12 cellular contexts compared by ENCODE assay signal in genomic region chr15:86892774-86893449, GRCh38.
A peak's percentile ranks its signal among the peaks of the same experiment; 100 is the strongest.
DNase-seq lines count a peak whose midpoint lies in the region; ATAC-seq and TF ChIP-seq lines count a peak whose summit lies in the region.
"Had no signal": no experiment of that assay in that cellular context is flagged by ENCODE, and none has a peak within 500 bp of the region (broad histone marks: within the 10 kb centered on the region; RNA-seq: fewer than 3 reads in every experiment).

No MANE protein-coding gene starts in this region.

- no peaks in the 10 kb centered on the region for H3K4me1 ChIP-seq in uterus

- no peaks in the 10 kb centered on the region for H3K27me3 ChIP-seq in uterus

- peaks cover 4% of the 10 kb centered on the region for H3K4me1 Mint-ChIP-seq in progenitor cell of endocrine pancreas (ENCODE audit: low read depth)
- H3K4me1 Mint-ChIP-seq: activated CD4-positive, alpha-beta T cell treated with anti-CD3 and anti-CD28 coated beads, Interleukin-2, amount 10 ng/mL, durations not matched to agents 24 days and 14 days; CD4-positive, CD25-positive, alpha-beta regulatory T cell had no signal

- TF ChIP-seq CTCF in AG10803 (conservative IDR thresholded peaks at IDR 0.05; ENCODE audit: low read length), result no peak
- TF ChIP-seq CTCF in uterus (IDR thresholded peaks at IDR 0.05), result no peak
- no peak for TF ChIP-seq CTCF in progenitor cell of endocrine pancreas (IDR thresholded peaks at IDR 0.05; ENCODE audit: unreplicated experiment)

- DNase-seq in AG10803 (ENCODE audit: low read depth) (peak; percentile 29), HT1080 (ENCODE audit: low read depth) (peak; percentile 43), RPMI8226 (peak; percentile 12), glomerular visceral epithelial cell (ENCODE audit: extremely low spot score) (peak; percentile 93), C1 segment of cervical spinal cord (lab: John Stamatoyannopoulos, UW) (no peak), uterus (no peak), progenitor cell of endocrine pancreas (ENCODE audit: low spot score, unreplicated experiment) (no peak)
- DNase-seq: activated CD4-positive, alpha-beta T cell treated with anti-CD3 and anti-CD28 coated beads, Interleukin-2, amount 10 ng/mL, durations not matched to agents 24 days and 14 days; aorta; CD4-positive, CD25-positive, alpha-beta regulatory T cell; T-helper 1 cell had no signal

- H3K36me3 ChIP-seq in uterus, result no peaks in the 10 kb centered on the region

- no peaks in the 10 kb centered on the region for H3K36me3 Mint-ChIP-seq in progenitor cell of endocrine pancreas (ENCODE audit: insufficient read depth)
- H3K36me3 Mint-ChIP-seq: CD4-positive, CD25-positive, alpha-beta regulatory T cell had no signal

- H3K27me3 Mint-ChIP-seq in progenitor cell of endocrine pancreas, result peaks cover 25% of the 10 kb centered on the region
- H3K27me3 Mint-ChIP-seq: activated CD4-positive, alpha-beta T cell treated with anti-CD3 and anti-CD28 coated beads, Interleukin-2, amount 10 ng/mL, durations not matched to agents 24 days and 14 days had no signal

- no peak overlapping the region for H3K4me3 ChIP-seq in AG10803 (ENCODE audit: low read length)
- no peak overlapping the region for H3K4me3 ChIP-seq in uterus

- intact Hi-C loops in uterus (cut with DNase I; ENCODE audit: low total_unique reads), result no loop called here

- no peaks in the 10 kb centered on the region for H3K9me3 ChIP-seq in uterus

- H3K4me3 Mint-ChIP-seq in progenitor cell of endocrine pancreas (ENCODE audit: low read depth), result no peak overlapping the region
- H3K4me3 Mint-ChIP-seq: activated CD4-positive, alpha-beta T cell treated with anti-CD3 and anti-CD28 coated beads, Interleukin-2, amount 10 ng/mL, durations not matched to agents 24 days and 14 days; CD4-positive, CD25-positive, alpha-beta regulatory T cell had no signal

- no peak for TF ChIP-seq POLR2A in uterus (IDR thresholded peaks at IDR 0.05)

- no peak for ATAC-seq in HG02870 (IDR thresholded peaks at IDR 0.05; ENCODE audit: unreplicated experiment)

- H3K27ac Mint-ChIP-seq in progenitor cell of endocrine pancreas, result no peak overlapping the region
- H3K27ac Mint-ChIP-seq: activated CD4-positive, alpha-beta T cell treated with anti-CD3 and anti-CD28 coated beads, Interleukin-2, amount 10 ng/mL, durations not matched to agents 24 days and 14 days; CD4-positive, CD25-positive, alpha-beta regulatory T cell had no signal

- no peaks in the 10 kb centered on the region for H3K9me3 Mint-ChIP-seq in progenitor cell of endocrine pancreas (ENCODE audit: low read depth)
- H3K9me3 Mint-ChIP-seq: activated CD4-positive, alpha-beta T cell treated with anti-CD3 and anti-CD28 coated beads, Interleukin-2, amount 10 ng/mL, durations not matched to agents 24 days and 14 days had no signal

- H3K27ac ChIP-seq in uterus, result no peak overlapping the region

Comparison
In these comparisons a context has a peak if more than half of its experiments do, and no peak if none do; other contexts are left out.
1. DNase-seq: peak in AG10803 (single experiment), HT1080 (single experiment), RPMI8226 (single experiment) and glomerular visceral epithelial cell (single experiment); none in C1 segment of cervical spinal cord (0 of 14), uterus (0 of 2) and progenitor cell of endocrine pancreas (single experiment).